8 cellular contexts compared by ENCODE assay signal in the genomic region with DNA sequence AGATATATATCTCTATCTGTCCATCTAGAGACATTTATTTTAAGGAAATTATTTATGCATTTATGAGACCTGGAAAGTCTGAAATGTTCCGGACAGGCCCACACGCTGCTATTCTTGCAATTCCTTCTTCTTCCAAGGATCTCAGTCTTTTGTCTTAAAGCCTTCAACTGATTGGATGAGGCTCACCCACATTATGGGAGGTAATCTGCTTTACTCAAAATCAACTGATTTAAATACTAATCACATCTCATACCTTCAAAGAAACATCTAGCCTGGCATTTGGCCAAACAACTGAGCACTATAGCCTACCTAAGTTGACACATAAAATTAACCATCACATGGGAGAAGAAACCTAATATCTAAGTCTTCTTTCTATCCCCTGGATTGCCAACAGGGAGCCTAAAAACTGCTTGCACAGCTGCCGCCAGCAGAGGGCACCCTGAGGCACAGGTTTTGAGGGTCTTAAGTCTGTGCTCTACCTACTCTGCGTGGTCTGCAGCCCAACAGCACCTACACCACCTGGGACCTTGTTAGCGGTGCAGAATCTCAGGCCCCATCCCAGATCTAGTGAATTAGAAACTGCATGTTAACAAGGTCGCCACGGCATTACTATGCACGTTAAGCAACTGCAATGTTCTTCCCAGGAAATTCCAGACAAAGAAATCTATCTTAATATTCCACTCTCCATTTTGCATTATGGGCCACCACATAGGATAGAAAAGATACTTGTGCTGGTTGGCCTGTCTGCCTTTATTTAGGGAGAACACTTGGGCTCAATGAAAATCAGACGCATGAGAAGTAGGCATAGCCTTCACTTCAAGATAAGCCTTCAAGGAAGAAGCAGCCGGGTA.
A peak's percentile ranks its signal among the peaks of the same experiment; 100 is the strongest.
DNase-seq lines count a peak whose midpoint lies in the region; ATAC-seq and TF ChIP-seq lines count a peak whose summit lies in the region.

No MANE protein-coding gene starts in this region.

- H3K36me3 ChIP-seq in DOHH2 (ENCODE audit: control insufficient read depth, low read length) = no peaks in the 10 kb centered on the region
- H3K36me3 ChIP-seq in HEK293 (ENCODE audit: control insufficient read depth in 2 of 2, insufficient read depth in 1 of 2, low read length in 2 of 2) = no peaks in the 10 kb centered on the region
- no peaks in the 10 kb centered on the region for H3K36me3 ChIP-seq in PC-3 (ENCODE audit: low read depth, low read length)

- H3K4me1 ChIP-seq in DOHH2 (ENCODE audit: control insufficient read depth, low read length) (no peaks in the 10 kb centered on the region), HEK293 (ENCODE audit: control insufficient read depth, insufficient read depth, low read length) (no peaks in the 10 kb centered on the region), PC-3 (ENCODE audit: insufficient read depth, low read length) (no peaks in the 10 kb centered on the region)

- CTCF ChIA-PET in HEK293 (lab: Yijun Ruan, JAX) (interaction anchor here (0.5 to 1.0 kb wide), 7 partner anchors 10 to 808 kb away, joined by 3 read pairs; no protein-coding TSS in a partner anchor), PC-3 (lab: Charles Lee) (interaction anchor here (0.7 kb wide), 1 partner anchor 265 kb away, joined by 4 read pairs; no protein-coding TSS in a partner anchor)

- H3K9me3 ChIP-seq in DOHH2 (ENCODE audit: control insufficient read depth, insufficient read depth, low read length) (no peaks in the 10 kb centered on the region), HEK293 (ENCODE audit: control insufficient read depth, insufficient read depth, low read depth, low read length) (no peaks in the 10 kb centered on the region), PC-3 (ENCODE audit: low read length) (no peaks in the 10 kb centered on the region)

- H3K27ac ChIP-seq in DOHH2 (ENCODE audit: low read depth, low read length) = no peak overlapping the region
- H3K27ac ChIP-seq in HEK293 (ENCODE audit: extremely low read depth, low read depth, low read length) = no peak overlapping the region
- H3K27ac ChIP-seq in PC-3 (ENCODE audit: low read length) = no peak overlapping the region

- TF ChIP-seq CTCF in DOHH2 (IDR thresholded peaks at IDR 0.05; ENCODE audit: low read depth, low read length, poor library complexity, severe bottlenecking) (peak; percentile 88), HEK293 (tag by site-specific recombination; IDR thresholded peaks at IDR 0.05) (0 out of 2 replicates have a peak, but pooled peaks have one; percentile 25), PC-3 (conservative IDR thresholded peaks at IDR 0.05; ENCODE audit: low read depth, low read length) (peak; percentile 96), fibroblast of mammary gland (conservative IDR thresholded peaks at IDR 0.05; ENCODE audit: control insufficient read depth, insufficient read depth, low read depth, low read length) (peak; percentile 96)

- DNase-seq in PC-3 (peak; percentile 66), fibroblast of mammary gland (ENCODE audit: low read depth) (peak; percentile 60), retina (peak; percentile 60), hippocampal formation (lab: John Stamatoyannopoulos, UW) (no peak), ureter (ENCODE audit: low spot score) (no peak)

- intact Hi-C loops in PC-3 (cut with micrococcal nuclease) = loop anchor here (1.0 to 5.0 kb wide), 5 partner anchors 206 to 521 kb away; no protein-coding TSS in a partner anchor

- H3K79me2 ChIP-seq in DOHH2 (ENCODE audit: control insufficient read depth, low read length) (no peaks in the 10 kb centered on the region), PC-3 (ENCODE audit: low read length) (no peaks in the 10 kb centered on the region)

- H3F3A ChIP-seq in DOHH2 (ENCODE audit: control insufficient read depth, insufficient read depth) (no peaks in the 10 kb centered on the region), PC-3 (ENCODE audit: low read length, unreplicated experiment) (no peaks in the 10 kb centered on the region)

- H4K20me1 ChIP-seq in DOHH2 (ENCODE audit: control insufficient read depth, insufficient read depth, low read depth, low read length) (no peaks in the 10 kb centered on the region), PC-3 (ENCODE audit: low read length) (no peaks in the 10 kb centered on the region)

- ATAC-seq in PC-3 = peak; percentile 70
- no peak for ATAC-seq in GM21717 (IDR thresholded peaks at IDR 0.05; ENCODE audit: unreplicated experiment)

- BruUV-seq in PC-3 (replicated peaks; lab: Mats Ljungman, UMichigan) = no TSS peak

- no peak overlapping the region for H3K4me2 ChIP-seq in DOHH2 (ENCODE audit: low read length)
- no peak overlapping the region for H3K4me2 ChIP-seq in PC-3 (ENCODE audit: low read length)

- H3K27me3 ChIP-seq in DOHH2 (ENCODE audit: control insufficient read depth, low read length) = no peaks in the 10 kb centered on the region
- no peaks in the 10 kb centered on the region; the same call in 1 of the 2 replicates for H3K27me3 ChIP-seq in PC-3 (ENCODE audit: low read length)

- no peak overlapping the region for H2AFZ ChIP-seq in PC-3 (ENCODE audit: low read length)

- POLR2A ChIA-PET in HEK293 (lab: Yijun Ruan, JAX) = no interaction called here
- POLR2A ChIA-PET in PC-3 (lab: Charles Lee; ENCODE audit: unreplicated experiment) = no interaction called here

- H3K4me3 ChIP-seq in DOHH2 (ENCODE audit: low read length) (no peak overlapping the region), HEK293 (ENCODE audit: low read depth, low read length) (no peak overlapping the region), PC-3 (ENCODE audit: low read length) (no peak overlapping the region), fibroblast of mammary gland (ENCODE audit: control insufficient read depth, low read depth, low read length) (no peak overlapping the region)

- no peak overlapping the region for H3K9ac ChIP-seq in PC-3 (ENCODE audit: low read length)

- H3K9me2 ChIP-seq in DOHH2 (replicated peaks; ENCODE audit: control insufficient read depth, low read length) (no peaks in the 10 kb centered on the region), PC-3 (replicated peaks; ENCODE audit: low read length) (no peaks in the 10 kb centered on the region)

TF ChIP-seq in HEK293, 187 proteins besides CTCF, POLR2A, EP300 and RAD21:
- TF ChIP-seq, protein P1, sequence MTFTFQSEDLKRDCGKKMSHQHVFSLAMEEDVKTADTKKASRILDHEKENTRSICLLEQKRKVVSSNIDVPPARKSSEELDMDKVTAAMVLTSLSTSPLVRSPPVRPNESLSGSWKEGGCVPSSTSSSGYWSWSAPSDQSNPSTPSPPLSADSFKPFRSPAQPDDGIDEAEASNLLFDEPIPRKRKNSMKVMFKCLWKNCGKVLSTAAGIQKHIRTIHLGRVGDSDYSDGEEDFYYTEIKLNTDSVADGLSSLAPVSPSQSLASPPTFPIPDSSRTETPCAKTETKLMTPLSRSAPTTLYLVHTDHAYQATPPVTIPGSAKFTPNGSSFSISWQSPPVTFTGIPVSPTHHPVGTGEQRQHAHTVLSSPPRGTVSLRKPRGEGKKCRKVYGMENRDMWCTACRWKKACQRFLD (tag by site-specific recombination; IDR thresholded peaks at IDR 0.05) = no peak
- TF ChIP-seq ZNF10 (tag by site-specific recombination; IDR thresholded peaks at IDR 0.05) (peak; percentile 89), ZNF654 (tag by site-specific recombination; IDR thresholded peaks at IDR 0.05; ENCODE audit: low read depth) (peak; percentile 34)

Comparison
In these comparisons a context has a peak if more than half of its experiments do, and no peak if none do; other contexts are left out.
1. CTCF ChIP-seq: peak in every context shown above with its lines; median percentile 96 in PC-3; 96 in fibroblast of mammary gland; 88 in DOHH2; 25 in HEK293.
2. DNase-seq: peak in PC-3 (single experiment), fibroblast of mammary gland (single experiment) and retina (single experiment); none in hippocampal formation (0 of 2) and ureter (single experiment).